18 cellular contexts compared by ENCODE assay signal in genomic region chr7:30141405-30142045, GRCh38. TPM values are rescaled to one million over a fixed set of nuclear protein-coding genes. Genes with fewer than 3 reads are reported as not detected.
DNase-seq lines count a peak whose midpoint lies in the region; ATAC-seq, FAIRE-seq and TF ChIP-seq lines count a peak whose summit lies in the region.
"Had no signal": no experiment of that assay in that cellular context is flagged by ENCODE, and none has a peak within 500 bp of the region (broad histone marks: within the 10 kb centered on the region; RNA-seq: fewer than 3 reads in every experiment).

No MANE protein-coding gene starts in this region.

- H3K27me3 ChIP-seq in GM23248 (replicated peaks; ENCODE audit: insufficient read depth), result no peaks in the 10 kb centered on the region
- no peaks in the 10 kb centered on the region for H3K27me3 ChIP-seq in skeletal muscle tissue (ENCODE audit: control insufficient read depth in 3 of 3, insufficient read depth in 3 of 3, low read length in 3 of 3)
- H3K27me3 ChIP-seq in small intestine (ENCODE audit: control insufficient read depth in 2 of 2, insufficient read depth in 2 of 2, low read length in 2 of 2), result no peaks in the 10 kb centered on the region

- no peak overlapping the region for H3K4me2 ChIP-seq in GM23248 (ENCODE audit: unreplicated experiment)

- WGBS in GM23248 (ENCODE audit: low coverage in 1 of 2, low lambda C conversion rate in 2 of 2, missing lambda C conversion rate in 2 of 2), 2 experiments, result 82 to 83% methylated on average over 8 of the region's 8 CpGs
- 88 to 92% (median 88%) methylated on average over 7 to 8 of the region's 8 CpGs for WGBS in small intestine, 3 donors

- H3K27ac ChIP-seq in GM23248 (no peak overlapping the region), skeletal muscle tissue (ENCODE audit: low read depth, low read length) (peak overlapping the region; percentile 77), small intestine (ENCODE audit: low read depth in 1 of 2, low read length in 1 of 2) (no peak overlapping the region)
- H3K27ac ChIP-seq: HL-60 had no signal

- in situ Hi-C loops in GM23248 (cut with MboI), result no loop called here

- peaks cover 85% of the 10 kb centered on the region for H3K79me2 ChIP-seq in GM23248 (ENCODE audit: insufficient read depth)

- H3K9me3 ChIP-seq in GM23248 (ENCODE audit: low read depth) (no peaks in the 10 kb centered on the region), skeletal muscle tissue (ENCODE audit: control insufficient read depth in 3 of 3, low read length in 3 of 3) (no peaks in the 10 kb centered on the region), small intestine (ENCODE audit: control insufficient read depth, low read depth) (no peaks in the 10 kb centered on the region)

- H3K4me1 Mint-ChIP-seq in endothelial cell (ENCODE audit: unreplicated experiment), result peaks cover 35% of the 10 kb centered on the region
- H3K4me1 Mint-ChIP-seq: natural killer cell had no signal

- H3K27ac Mint-ChIP-seq in endothelial cell (ENCODE audit: unreplicated experiment), result peak overlapping the region; percentile 81
- H3K27ac Mint-ChIP-seq: natural killer cell, progenitor cell of endocrine pancreas had no signal

- no peaks in the 10 kb centered on the region for H4K20me1 ChIP-seq in GM23248 (ENCODE audit: insufficient read depth)

- H3K9ac ChIP-seq in GM23248 (no peak overlapping the region), skeletal muscle tissue (ENCODE audit: low read depth in 1 of 3, low read length in 3 of 3) (no peak overlapping the region)

- H3K4me3 ChIP-seq in GM23248, result no peak overlapping the region
- no peak overlapping the region for H3K4me3 ChIP-seq in skeletal muscle tissue (ENCODE audit: low read length in 3 of 3)
- no peak overlapping the region for H3K4me3 ChIP-seq in small intestine (ENCODE audit: low read depth in 1 of 2, low read length in 2 of 2)

- peaks cover 19% of the 10 kb centered on the region for H3F3A ChIP-seq in GM23248 (ENCODE audit: insufficient read depth)

- H3K9me3 Mint-ChIP-seq in endothelial cell (ENCODE audit: unreplicated experiment), result no peaks in the 10 kb centered on the region
- H3K9me3 Mint-ChIP-seq: natural killer cell had no signal

- no peak for ATAC-seq in sciatic nerve
- ATAC-seq: natural killer cell; Right ventricle myocardium inferior; stimulated activated naive CD8-positive, alpha-beta T cell treated with anti-CD3 and anti-CD28 coated beads, Interleukin-15, Interleukin-2, amounts not matched to agents 100 U/mL and 50 U/mL, for 24 hours had no signal

- H3K27me3 Mint-ChIP-seq in endothelial cell (ENCODE audit: unreplicated experiment), result peaks cover 5% of the 10 kb centered on the region
- H3K27me3 Mint-ChIP-seq: progenitor cell of endocrine pancreas had no signal

- intact Hi-C loops in sciatic nerve (cut with DNase I), result no loop called here

- H3K4me3 Mint-ChIP-seq in endothelial cell (ENCODE audit: unreplicated experiment), result no peak overlapping the region
- H3K4me3 Mint-ChIP-seq: natural killer cell had no signal

- H3K36me3 ChIP-seq in GM23248 (ENCODE audit: low read depth) (no peaks in the 10 kb centered on the region), skeletal muscle tissue (ENCODE audit: control insufficient read depth in 3 of 3, insufficient read depth in 3 of 3, low read length in 3 of 3) (peaks cover 0 to 4% (median 0%) of the 10 kb centered on the region in 3 donors), small intestine (ENCODE audit: control insufficient read depth in 2 of 2, insufficient read depth in 2 of 2, low read length in 2 of 2) (no peaks in the 10 kb centered on the region)

- H2AFZ ChIP-seq in GM23248, result peak overlapping the region; percentile 65; the same call in 1 of the 2 replicates

- DNase-seq in GM23248 (no peak), NCI-H345 (lab: John Stamatoyannopoulos, UW) (peak; percentile 46), endothelial cell (ENCODE audit: low spot score) (no peak), sciatic nerve (ENCODE audit: low spot score) (no peak), pons (ENCODE audit: low spot score) (no peak), small intestine (no peak)
- DNase-seq: activated CD4-positive, alpha-beta T cell treated with anti-CD3 and anti-CD28 coated beads for 1 hour; activated CD8-positive, alpha-beta memory T cell treated with anti-CD3 and anti-CD28 coated beads, Interleukin-2, amount 50 U/mL, for 4 hours; activated naive CD4-positive, alpha-beta T cell treated with Interleukin-2 at 50 U/mL for 16 hours; natural killer cell; NCI-H187 treated with DMSO at 0.1 percent for 48 hours; NCI-H774; stimulated activated CD4-positive, alpha-beta T cell treated with anti-CD3 and anti-CD28 coated beads, Interleukin-12 subunit alpha, Interleukin-12 subunit beta, amount 100 ng/mL, for 4 hours; stimulated activated naive CD8-positive, alpha-beta T cell treated with anti-CD3 and anti-CD28 coated beads, Interleukin-15, Interleukin-2, amounts not matched to agents 100 U/mL and 50 U/mL, for 24 hours had no signal

- H3K9me2 ChIP-seq in GM23248 (ENCODE audit: insufficient read depth), result no peaks in the 10 kb centered on the region

- no peak for TF ChIP-seq CTCF in endothelial cell (IDR thresholded peaks at IDR 0.05; ENCODE audit: unreplicated experiment)

- peaks cover 13% of the 10 kb centered on the region for H3K36me3 Mint-ChIP-seq in endothelial cell (ENCODE audit: low read depth, unreplicated experiment)
- H3K36me3 Mint-ChIP-seq: natural killer cell had no signal

- FAIRE-seq in small intestine (lab: Jason Lieb, UNC), result no peak

- H3K4me1 ChIP-seq in GM23248 (ENCODE audit: insufficient read depth) (peaks cover 26% of the 10 kb centered on the region), skeletal muscle tissue (ENCODE audit: control insufficient read depth in 3 of 3, insufficient read depth in 3 of 3, low read length in 3 of 3) (peaks cover 32 to 58% (median 44%) of the 10 kb centered on the region in 3 donors), small intestine (ENCODE audit: control insufficient read depth in 2 of 2, insufficient read depth in 1 of 2, low read depth in 1 of 2, low read length in 1 of 2) (no peaks in the 10 kb centered on the region)

RNA-seq across cellular contexts. Expression of gene MTURN, which starts 6.7 kb away (rescaled TPM):
- 22.5 and 23.6 TPM in 2 replicates for total RNA-seq in GM23248 (2014; rRNA removed; shearing (Covaris generic))
- polyA plus RNA-seq in GM23248 (2016; fragmentation: Nextera tagmentation; extraction: Ambion mirVana), result 15.6 and 15.9 TPM in 2 replicates
- total RNA-seq in endothelial cell (ENCODE audit: unreplicated experiment), result 18.0 TPM
- 74.6 TPM for total RNA-seq in skeletal muscle tissue
- 189 TPM for total RNA-seq in sciatic nerve
- 10 to 100 TPM in 1 of 3 donors, 1 to 10 TPM in 2; 2.2 to 10.0 (median 4.1) TPM for polyA plus RNA-seq in small intestine
